ENCODE assay signal across 21 cellular contexts in genomic region chr14:70023871-70024270, GRCh38.
"Had no signal": no experiment of that assay in that cellular context is flagged by ENCODE, and none has a peak within 500 bp of the region (broad histone marks: within the 10 kb centered on the region; RNA-seq: fewer than 3 reads in every experiment).

No MANE protein-coding gene starts in this region.

- H3K4me2 ChIP-seq: SK-N-SH had no signal

- H3K27me3 ChIP-seq: MG63 had no signal

- H3K9me3 ChIP-seq: MG63, SK-N-SH had no signal

- H3K4me3 ChIP-seq: MG63 had no signal

- DNase-seq: Karpas-422, KG1, MG63, NCI-H1092, NCI-H1105 treated with DMSO at 0.1 percent for 48 hours, NCI-H1417 treated with DMSO at 0.1 percent for 48 hours, NCI-H146, NCI-H1694 treated with DMSO at 0.1 percent for 48 hours, NCI-H1930, NCI-H2081, NCI-H2107, NCI-H2227 treated with DMSO at 0.1 percent for 48 hours, NCI-H524, NCI-H69, NCI-H774, PC-3, SHP77, SK-N-SH had no signal

- ATAC-seq: Panc1, PC-3 had no signal

- H3K36me3 ChIP-seq: MG63 had no signal

- H3K27ac ChIP-seq: HL-60, RWPE1 had no signal

- H3K9ac ChIP-seq: SK-N-SH had no signal
